1 cellular context compared by ENCODE assay signal in the genomic region with DNA sequence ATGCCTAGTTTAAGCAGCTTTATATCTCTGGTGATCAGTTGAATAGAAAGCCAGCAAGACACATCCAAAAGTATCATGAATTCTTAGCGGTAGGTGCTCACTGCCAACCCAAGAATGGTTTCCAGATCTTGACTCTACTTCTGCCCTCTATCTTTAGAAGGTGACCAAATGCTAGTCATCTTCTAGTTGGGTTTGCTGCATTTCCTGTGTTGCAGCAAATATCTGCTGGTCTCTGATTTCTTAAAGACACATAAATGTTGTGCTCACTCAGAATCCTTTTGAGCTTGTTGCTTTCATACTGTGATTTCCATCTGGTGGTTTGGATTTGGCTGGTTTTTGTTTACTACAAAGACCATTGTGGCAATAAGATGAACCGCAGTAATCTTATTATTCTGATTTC.
TF ChIP-seq lines count a peak whose summit lies in the region.

No MANE protein-coding gene starts in this region.

TF ChIP-seq in GM23338, 12 proteins besides CTCF, POLR2A, EP300 and RAD21:
- TF ChIP-seq REST (IDR thresholded peaks at IDR 0.05; ENCODE audit: unreplicated experiment): no peak
- TF ChIP-seq CREB1 (CRISPR knock-in tag; IDR thresholded peaks at IDR 0.05; ENCODE audit: low read depth): no peak
